In genomic region chr1:111594128-111594693, GRCh38 we compare ENCODE assay signal across 1 cellular context.
TF ChIP-seq lines count a peak whose summit lies in the region.

No MANE protein-coding gene starts in this region.

TF ChIP-seq in K562, 482 proteins besides CTCF, POLR2A, EP300 and RAD21 (continued from another document and continues in another):
- TF ChIP-seq TSHZ1 (CRISPR knock-in tag; IDR thresholded peaks at IDR 0.05): no peak
- TF ChIP-seq MECOM (CRISPR knock-in tag; IDR thresholded peaks at IDR 0.05): no peak
- no peak for TF ChIP-seq CBX8 (IDR thresholded peaks at IDR 0.05; ENCODE audit: borderline replicate concordance, extremely low read depth, low read depth, low read length, poor library complexity, severe bottlenecking)
- no peak for TF ChIP-seq PKNOX1 (IDR thresholded peaks at IDR 0.05)
- TF ChIP-seq CBFB (CRISPR knock-in tag; IDR thresholded peaks at IDR 0.05): no peak
- TF ChIP-seq RFX5 (IDR thresholded peaks at IDR 0.05; ENCODE audit: low read depth, low read length): no peak
- no peak for TF ChIP-seq USF1 (CRISPR knock-in tag; IDR thresholded peaks at IDR 0.05)
- TF ChIP-seq CREB1 (IDR thresholded peaks at IDR 0.05): no peak
- no peak for TF ChIP-seq CREB1 (CRISPR knock-in tag; IDR thresholded peaks at IDR 0.05)
- TF ChIP-seq NR2C2 (CRISPR knock-in tag; IDR thresholded peaks at IDR 0.05): no peak
- no peak for TF ChIP-seq NR2C2 (tag; IDR thresholded peaks at IDR 0.05)
- TF ChIP-seq NCOA2 (IDR thresholded peaks at IDR 0.05; ENCODE audit: partially characterized antibody in 2 of 2): no peak
- TF ChIP-seq TFAP4 (CRISPR knock-in tag; IDR thresholded peaks at IDR 0.05; ENCODE audit: borderline replicate concordance): no peak
- TF ChIP-seq SMARCB1 (IDR thresholded peaks at IDR 0.05; ENCODE audit: insufficient read length, low read depth): no peak
- TF ChIP-seq DLX4 (CRISPR knock-in tag; IDR thresholded peaks at IDR 0.05): no peak
- 0 out of 2 replicates have a peak, but pooled peaks have one; percentile 32 for TF ChIP-seq ZBTB2 (IDR thresholded peaks at IDR 0.05)
- TF ChIP-seq SMAD4 (CRISPR knock-in tag; conservative IDR thresholded peaks at IDR 0.05): no peak
- no peak for TF ChIP-seq PHB (CRISPR knock-in tag; IDR thresholded peaks at IDR 0.05)
- TF ChIP-seq CHAMP1 (IDR thresholded peaks at IDR 0.05): no peak
- TF ChIP-seq CUX1 (CRISPR knock-in tag; IDR thresholded peaks at IDR 0.05): no peak
- TF ChIP-seq ETV1 (tag; conservative IDR thresholded peaks at IDR 0.05; ENCODE audit: low read depth): no peak
- no peak for TF ChIP-seq SMARCE1 (IDR thresholded peaks at IDR 0.05)
- no peak for TF ChIP-seq SRF (CRISPR knock-in tag; IDR thresholded peaks at IDR 0.05)
- TF ChIP-seq CBX5 (IDR thresholded peaks at IDR 0.05; ENCODE audit: borderline replicate concordance, low read depth): no peak
- TF ChIP-seq NR0B1 (IDR thresholded peaks at IDR 0.05; ENCODE audit: partially characterized antibody): no peak
- TF ChIP-seq FOSL1 (tag; conservative IDR thresholded peaks at IDR 0.05): no peak
- TF ChIP-seq ZFP30 (CRISPR knock-in tag; IDR thresholded peaks at IDR 0.05; ENCODE audit: borderline replicate concordance): no peak
- TF ChIP-seq BACH1 (tag; IDR thresholded peaks at IDR 0.05): no peak
- peak; percentile 8; the same call in 1 of the 2 replicates for TF ChIP-seq ZNF316 (IDR thresholded peaks at IDR 0.05)
- no peak for TF ChIP-seq TAF15 (IDR thresholded peaks at IDR 0.05; ENCODE audit: low read depth, low read length)
- 0 out of 2 replicates have a peak, but pooled peaks have one; percentile 46 for TF ChIP-seq PHB2 (IDR thresholded peaks at IDR 0.05; ENCODE audit: low read depth)
- no peak for TF ChIP-seq ZNF280B (CRISPR knock-in tag; IDR thresholded peaks at IDR 0.05)
- no peak for TF ChIP-seq ZNF212 (CRISPR knock-in tag; IDR thresholded peaks at IDR 0.05)
- no peak for TF ChIP-seq ESRRB (CRISPR knock-in tag; IDR thresholded peaks at IDR 0.05; ENCODE audit: borderline replicate concordance)
- TF ChIP-seq HDAC6 (IDR thresholded peaks at IDR 0.05; ENCODE audit: low read depth, low read length): no peak
- TF ChIP-seq TEAD4 (IDR thresholded peaks at IDR 0.05; ENCODE audit: low read length): no peak
- no peak for TF ChIP-seq TEAD4 (CRISPR knock-in tag; IDR thresholded peaks at IDR 0.05; ENCODE audit: borderline replicate concordance)
- no peak for TF ChIP-seq MAFK (IDR thresholded peaks at IDR 0.05; ENCODE audit: low read length)
- TF ChIP-seq NR4A1 (CRISPR knock-in tag; IDR thresholded peaks at IDR 0.05): no peak
- TF ChIP-seq NR4A1 (tag; IDR thresholded peaks at IDR 0.05): no peak
